In the genomic region with DNA sequence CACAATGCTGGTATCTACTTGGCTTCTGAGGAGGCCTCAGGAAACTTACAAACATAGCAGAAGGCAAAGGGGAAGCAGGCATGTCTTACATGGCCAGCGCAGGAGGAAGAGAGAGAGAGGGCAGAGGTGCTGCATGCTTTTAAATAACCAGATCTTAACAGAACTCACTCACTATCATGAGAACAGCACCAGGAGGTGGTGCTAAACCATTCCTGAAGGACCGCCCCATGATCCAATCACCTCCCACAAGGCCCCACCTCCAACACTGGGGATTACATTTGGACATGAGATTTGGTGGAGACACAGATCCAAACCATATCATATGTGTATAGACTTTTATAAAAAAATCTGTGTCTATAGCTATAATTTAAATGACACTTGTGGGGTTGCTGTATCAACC, we compare ENCODE assay signal across 22 cellular contexts. TPM values are rescaled to one million over a fixed set of nuclear protein-coding genes. Genes with fewer than 3 reads are reported as not detected.
DNase-seq lines count a peak whose midpoint lies in the region; ATAC-seq and TF ChIP-seq lines count a peak whose summit lies in the region.
"Had no signal": no experiment of that assay in that cellular context is flagged by ENCODE, and none has a peak within 500 bp of the region (broad histone marks: within the 10 kb centered on the region; RNA-seq: fewer than 3 reads in every experiment).

No MANE protein-coding gene starts in this region.

- H3K9me3 ChIP-seq in left ventricle myocardium inferior (replicated peaks) (peaks cover 12% of the 10 kb centered on the region), HCT116 (ENCODE audit: control insufficient read depth in 1 of 2, insufficient read depth in 1 of 2, low read depth in 1 of 2, low read length in 2 of 2) (no peaks in the 10 kb centered on the region)
- H3K9me3 ChIP-seq: A549 had no signal

- H3K9ac ChIP-seq in HCT116 (ENCODE audit: low read length): no peak overlapping the region
- H3K9ac ChIP-seq: GM23248, KMS-11 had no signal

- peak; percentile 19; the same call in 1 of the 2 replicates for TF ChIP-seq RAD21 in HCT116 (IDR thresholded peaks at IDR 0.05; ENCODE audit: low read depth)

- no peak overlapping the region for H3K27ac ChIP-seq in left ventricle myocardium inferior (replicated peaks)
- H3K27ac ChIP-seq in HCT116 (ENCODE audit: low read depth, low read length): no peak overlapping the region
- H3K27ac ChIP-seq: A549, GM23248, KMS-11, RWPE1 had no signal

- TF ChIP-seq CTCF in left ventricle myocardium inferior (IDR thresholded peaks at IDR 0.05; ENCODE audit: borderline replicate concordance): peak; percentile 33
- no peak for TF ChIP-seq CTCF in HCT116 (IDR thresholded peaks at IDR 0.05 in 2 of 3, conservative IDR thresholded peaks at IDR 0.05 in 1 of 3; ENCODE audit: borderline replicate concordance in 1 of 3, insufficient read depth in 1 of 3, low read depth in 2 of 3, low read length in 2 of 3)
- no peak for TF ChIP-seq CTCF in epithelial cell of esophagus (IDR thresholded peaks at IDR 0.05; ENCODE audit: insufficient read depth, low read depth, low read length, missing control alignments)

- H3K36me3 ChIP-seq in left ventricle myocardium inferior (no peaks in the 10 kb centered on the region), HCT116 (ENCODE audit: control insufficient read depth in 1 of 2, insufficient read depth in 2 of 2, low read length in 2 of 2) (no peaks in the 10 kb centered on the region)

- RAD21 ChIA-PET in HCT116 (lab: Charles Lee; ENCODE audit: low non-redundant PET in 1 of 2, low total read pairs in 2 of 2, uncharacterized antibody in 2 of 2, unreplicated experiment in 2 of 2): no interaction called here

- POLR2A ChIA-PET in HCT116 (lab: Charles Lee): no interaction called here

- DNase-seq in left ventricle myocardium inferior: no peak
- DNase-seq in Right ventricle myocardium superior: no peak
- DNase-seq in HCT116 (ENCODE audit: low read depth, low spot score): no peak
- DNase-seq in epithelial cell of esophagus (ENCODE audit: low read depth): peak; percentile 8
- peak; percentile 1 for DNase-seq in myocyte (ENCODE audit: low read depth)
- no peak for DNase-seq in posterior vena cava (ENCODE audit: low spot score)
- DNase-seq: C1 segment of cervical spinal cord, DMS79, GDM1, GM23248, NCI-H1048, NCI-H1436, NCI-H1930, NCI-H345, NCI-H524 treated with DMSO at 0.1 percent for 48 hours had no signal

- H3K4me1 ChIP-seq in left ventricle myocardium inferior (no peaks in the 10 kb centered on the region), HCT116 (ENCODE audit: control insufficient read depth in 1 of 2, insufficient read depth in 2 of 2, low read length in 2 of 2) (no peaks in the 10 kb centered on the region)
- H3K4me1 ChIP-seq: A549 had no signal

- H4K20me1 ChIP-seq in HCT116 (ENCODE audit: insufficient read depth): no peaks in the 10 kb centered on the region

- intact Hi-C loops in left ventricle myocardium inferior (cut with micrococcal nuclease) (no loop called here), Right ventricle myocardium superior (cut with DNase I) (no loop called here), HCT116 (cut with micrococcal nuclease) (no loop called here), posterior vena cava (cut with DNase I) (no loop called here)

- no TSS peak for BruUV-seq in HCT116 (replicated peaks; lab: Mats Ljungman, UMichigan)

- no peak overlapping the region for H3K4me3 ChIP-seq in left ventricle myocardium inferior
- H3K4me3 ChIP-seq in HCT116 (replicated peaks in 1 of 2; ENCODE audit: low read depth in 1 of 2, low read length in 2 of 2): no peak overlapping the region
- H3K4me3 ChIP-seq in epithelial cell of esophagus (ENCODE audit: low read length): no peak overlapping the region
- H3K4me3 ChIP-seq: A549, GM12878, GM23248 had no signal

- H3K27me3 ChIP-seq in left ventricle myocardium inferior (ENCODE audit: low read depth): no peaks in the 10 kb centered on the region
- H3K27me3 ChIP-seq in HCT116 (ENCODE audit: insufficient read depth, low read length): no peaks in the 10 kb centered on the region

- H3K9me2 ChIP-seq in HCT116 (ENCODE audit: insufficient read depth): no peaks in the 10 kb centered on the region

- H3K79me2 ChIP-seq in HCT116 (ENCODE audit: insufficient read depth, low read length): no peaks in the 10 kb centered on the region

- no peak overlapping the region for H2AFZ ChIP-seq in HCT116 (ENCODE audit: low read depth, low read length, poor library complexity, severe bottlenecking)
- H2AFZ ChIP-seq: GM23248 had no signal

- ATAC-seq in Right ventricle myocardium superior (ENCODE audit: poor library complexity): no peak
- peak; percentile 69 for ATAC-seq in HCT116
- ATAC-seq in GM21619 (IDR thresholded peaks at IDR 0.05; ENCODE audit: unreplicated experiment): no peak
- ATAC-seq in GM21825 (IDR thresholded peaks at IDR 0.05; ENCODE audit: unreplicated experiment): no peak
- ATAC-seq: A549, GM12878 had no signal

- CTCF ChIA-PET in HCT116 (lab: Charles Lee): no interaction called here

- TF ChIP-seq POLR2A in HCT116 (IDR thresholded peaks at IDR 0.05; ENCODE audit: borderline replicate concordance, extremely low read depth, insufficient read depth, insufficient read length): no peak

- H3K4me2 ChIP-seq in HCT116 (ENCODE audit: low read length): no peak overlapping the region
- H3K4me2 ChIP-seq: A549, KMS-11 had no signal

TF ChIP-seq in HCT116, 20 proteins besides CTCF, POLR2A, EP300 and RAD21:
- TF ChIP-seq JUND (IDR thresholded peaks at IDR 0.05): no peak

RNA-seq across cellular contexts. Expression of gene ERVMER34-1, which starts 48.6 kb away (rescaled TPM):
- total RNA-seq in left ventricle myocardium inferior (3.9 TPM), Right ventricle myocardium superior (4.5 TPM), HCT116 (2021; ENCODE audit: unreplicated experiment) (17.5 TPM), myocyte (0.10 and 0.13 TPM in 2 replicates), posterior vena cava (under 1 TPM in 1 of 2 donors, not detected in 1; 0.14 TPM)
- polyA plus RNA-seq in HCT116 (2012): 6.0 and 9.0 TPM in 2 replicates
- not detected for polyA plus RNA-seq in myocyte (2012)
- total RNA-seq: GM12878, GM23248, M059J had no signal
- polyA plus RNA-seq: GM12878, GM23248 had no signal

Comparison
In these comparisons a context has a peak if more than half of its experiments do, and no peak if none do; other contexts are left out.
1. DNase-seq: peak in epithelial cell of esophagus (single experiment) and myocyte (single experiment); none in left ventricle myocardium inferior (single experiment), Right ventricle myocardium superior (single experiment), HCT116 (single experiment) and posterior vena cava (single experiment).